8 cellular contexts compared by ENCODE assay signal in genomic region chr21:37220981-37221664, GRCh38. TPM values are rescaled to one million over a fixed set of nuclear protein-coding genes. Genes with fewer than 3 reads are reported as not detected.
DNase-seq lines count a peak whose midpoint lies in the region; ATAC-seq and TF ChIP-seq lines count a peak whose summit lies in the region.

No MANE protein-coding gene starts in this region.

- H3K4me3 Mint-ChIP-seq in activated T-helper 1 cell treated with anti-CD3 and anti-CD28 coated beads, Interleukin-12 subunit alpha, Interleukin-12 subunit beta, Interleukin-2, Interleukin-4 antibody, amounts not matched to agents 30 ng/mL and 10 ng/mL and 1 ng/mL, durations not matched to agents 14 hours and 24 hours and 36 hours, result peak overlapping the region; percentile 90
- H3K4me3 Mint-ChIP-seq in naive thymus-derived CD8-positive, alpha-beta T cell, result peak overlapping the region; percentile 80 to 96 (median 89)

- ATAC-seq in GM21619 (IDR thresholded peaks at IDR 0.05; ENCODE audit: unreplicated experiment), result peak; percentile 85
- ATAC-seq in Panc1, result peak; percentile 96
- peak; percentile 78 to 81 for ATAC-seq in naive thymus-derived CD8-positive, alpha-beta T cell

- no peak for TF ChIP-seq RAD21 in Ishikawa (IDR thresholded peaks at IDR 0.05; ENCODE audit: low read depth)

- peak overlapping the region; percentile 90 for H2AFZ ChIP-seq in fibroblast of lung (ENCODE audit: low read length)

- DNase-seq in DMS79 (lab: John Stamatoyannopoulos, UW) (peak; percentile 90), Panc1 (ENCODE audit: low read depth, low spot score) (peak; percentile 56), fibroblast of lung (ENCODE audit: low read depth in 2 of 2) (peak; percentile 87 to 92)
- peak; percentile 89 for DNase-seq in activated T-helper 1 cell treated with anti-CD3 and anti-CD28 coated beads, Interleukin-12 subunit alpha, Interleukin-12 subunit beta, Interleukin-2, Interleukin-4 antibody, amounts not matched to agents 30 ng/mL and 10 ng/mL and 1 ng/mL, durations not matched to agents 14 hours and 24 hours and 36 hours (ENCODE audit: low spot score)
- DNase-seq in naive thymus-derived CD8-positive, alpha-beta T cell, result peak; percentile 86 to 95 (median 90)
- peak; percentile 82 to 90 (median 88) for DNase-seq in stimulated activated naive CD4-positive, alpha-beta T cell (lab: John Stamatoyannopoulos, UW)

- peaks cover 1% of the 10 kb centered on the region for H3K27me3 Mint-ChIP-seq in activated T-helper 1 cell treated with anti-CD3 and anti-CD28 coated beads, Interleukin-12 subunit alpha, Interleukin-12 subunit beta, Interleukin-2, Interleukin-4 antibody, amounts not matched to agents 30 ng/mL and 10 ng/mL and 1 ng/mL, durations not matched to agents 14 hours and 24 hours and 36 hours (ENCODE audit: insufficient read depth)
- H3K27me3 Mint-ChIP-seq in naive thymus-derived CD8-positive, alpha-beta T cell, result no peaks in the 10 kb centered on the region

- H3K9ac ChIP-seq in fibroblast of lung (ENCODE audit: insufficient read depth, low read length), result peak overlapping the region; percentile 68

- TF ChIP-seq CTCF in Panc1 (IDR thresholded peaks at IDR 0.05) (peak; percentile 51; the same call in 1 of the 2 replicates), fibroblast of lung (conservative IDR thresholded peaks at IDR 0.05 in 1 of 2, IDR thresholded peaks at IDR 0.05 in 1 of 2; ENCODE audit: low read depth in 1 of 2, low read length in 2 of 2) (peak; percentile 25 to 30)

- intact Hi-C loops in Panc1 (cut with micrococcal nuclease; ENCODE audit: unreplicated experiment), result no loop called here
- intact Hi-C loops in activated T-helper 1 cell treated with anti-CD3 and anti-CD28 coated beads, Interleukin-12 subunit alpha, Interleukin-12 subunit beta, Interleukin-2, Interleukin-4 antibody, amounts not matched to agents 30 ng/mL and 10 ng/mL and 1 ng/mL, durations not matched to agents 14 hours and 24 hours and 36 hours (cut with micrococcal nuclease), result loop anchor here (1.0 to 5.0 kb wide), 6 partner anchors 37 to 343 kb away; partner anchors contain the start of genes DYRK1A and VPS26C

- no peak for TF ChIP-seq EP300 in Ishikawa (IDR thresholded peaks at IDR 0.05; ENCODE audit: borderline replicate concordance)

- H3K9me3 Mint-ChIP-seq in activated T-helper 1 cell treated with anti-CD3 and anti-CD28 coated beads, Interleukin-12 subunit alpha, Interleukin-12 subunit beta, Interleukin-2, Interleukin-4 antibody, amounts not matched to agents 30 ng/mL and 10 ng/mL and 1 ng/mL, durations not matched to agents 14 hours and 24 hours and 36 hours, result no peaks in the 10 kb centered on the region
- H3K9me3 Mint-ChIP-seq in naive thymus-derived CD8-positive, alpha-beta T cell, result no peaks in the 10 kb centered on the region

- H3K27me3 ChIP-seq in Panc1 (ENCODE audit: control insufficient read depth, insufficient read depth, low read length) (no peaks in the 10 kb centered on the region), fibroblast of lung (ENCODE audit: control insufficient read depth, insufficient read depth, low read length) (no peaks in the 10 kb centered on the region)

- H3K4me3 ChIP-seq in Panc1 (ENCODE audit: low read depth in 2 of 2, low read length in 2 of 2), result peak overlapping the region; percentile 59 to 72
- H3K4me3 ChIP-seq in fibroblast of lung (replicated peaks in 1 of 4; ENCODE audit: control extremely low read depth in 1 of 4, insufficient read depth in 1 of 4, low read depth in 3 of 4, low read length in 4 of 4), result peak overlapping the region; percentile 62 to 79 (median 75)

- H3K27ac ChIP-seq in Panc1 (ENCODE audit: low read length) (peak overlapping the region; percentile 93), fibroblast of lung (ENCODE audit: insufficient read depth, low read length) (peak overlapping the region; percentile 82)

- POLR2A ChIA-PET in Panc1 (lab: Charles Lee), result interaction anchor here (0.6 kb wide), 1 partner anchor 375 kb away, joined by 4 read pairs; no protein-coding TSS in a partner anchor
- POLR2A ChIA-PET in naive thymus-derived CD8-positive, alpha-beta T cell (lab: Charles Lee), result interaction anchor here (0.6 to 2.5 kb wide), 7 partner anchors 13 to 1161 kb away, joined by 3 to 16 read pairs (median 4); partner anchors contain the start of genes DYRK1A, SETD4 and VPS26C

- peak overlapping the region; percentile 91 for H3K4me2 ChIP-seq in fibroblast of lung (ENCODE audit: extremely low read depth, insufficient read depth, low read length)

- H3K36me3 ChIP-seq in Panc1 (ENCODE audit: control insufficient read depth, insufficient read depth, low read length) (peaks cover 3% of the 10 kb centered on the region; the same call in 1 of the 2 replicates), fibroblast of lung (ENCODE audit: control insufficient read depth, insufficient read depth, low read length) (peaks cover 11% of the 10 kb centered on the region)

- CTCF ChIA-PET in Panc1 (lab: Charles Lee), result no interaction called here

- peaks cover 48% of the 10 kb centered on the region for H3K4me1 Mint-ChIP-seq in activated T-helper 1 cell treated with anti-CD3 and anti-CD28 coated beads, Interleukin-12 subunit alpha, Interleukin-12 subunit beta, Interleukin-2, Interleukin-4 antibody, amounts not matched to agents 30 ng/mL and 10 ng/mL and 1 ng/mL, durations not matched to agents 14 hours and 24 hours and 36 hours (ENCODE audit: low read depth)
- peaks cover 21 to 61% (median 44%) of the 10 kb centered on the region in 4 donors for H3K4me1 Mint-ChIP-seq in naive thymus-derived CD8-positive, alpha-beta T cell

- H3K36me3 Mint-ChIP-seq in activated T-helper 1 cell treated with anti-CD3 and anti-CD28 coated beads, Interleukin-12 subunit alpha, Interleukin-12 subunit beta, Interleukin-2, Interleukin-4 antibody, amounts not matched to agents 30 ng/mL and 10 ng/mL and 1 ng/mL, durations not matched to agents 14 hours and 24 hours and 36 hours (ENCODE audit: low read depth), result peaks cover 37% of the 10 kb centered on the region
- peaks cover 0 to 10% (median 5%) of the 10 kb centered on the region in 3 donors for H3K36me3 Mint-ChIP-seq in naive thymus-derived CD8-positive, alpha-beta T cell

- in situ Hi-C loops in Panc1 (cut with HindIII; ENCODE audit: low pct_unique_long_range_greater_than_20kb, low sequenced_read_pairs), result no loop called here

- H3K4me1 ChIP-seq in Panc1 (ENCODE audit: control insufficient read depth, insufficient read depth, low read length) (peaks cover 3% of the 10 kb centered on the region; the same call in 1 of the 2 replicates), fibroblast of lung (ENCODE audit: control insufficient read depth, extremely low read depth, insufficient read depth, low read length) (peaks cover 5% of the 10 kb centered on the region)

- no peaks in the 10 kb centered on the region for H3K79me2 ChIP-seq in fibroblast of lung (ENCODE audit: control insufficient read depth, insufficient read depth, low read length)

- no TSS peak for BruUV-seq in Panc1 (replicated peaks; lab: Mats Ljungman, UMichigan)

- no peaks in the 10 kb centered on the region for H4K20me1 ChIP-seq in fibroblast of lung (ENCODE audit: control insufficient read depth, extremely low read depth, insufficient read depth, low read length)

- H3K9me3 ChIP-seq in Panc1 (ENCODE audit: control insufficient read depth, insufficient read depth, low read depth, low read length), result no peaks in the 10 kb centered on the region
- no peaks in the 10 kb centered on the region for H3K9me3 ChIP-seq in fibroblast of lung (ENCODE audit: control insufficient read depth, insufficient read depth, low read depth, low read length)

- H3K27ac Mint-ChIP-seq in activated T-helper 1 cell treated with anti-CD3 and anti-CD28 coated beads, Interleukin-12 subunit alpha, Interleukin-12 subunit beta, Interleukin-2, Interleukin-4 antibody, amounts not matched to agents 30 ng/mL and 10 ng/mL and 1 ng/mL, durations not matched to agents 14 hours and 24 hours and 36 hours, result peak overlapping the region; percentile 91
- peak overlapping the region; percentile 81 to 98 (median 95) for H3K27ac Mint-ChIP-seq in naive thymus-derived CD8-positive, alpha-beta T cell

TF ChIP-seq in Ishikawa, 13 proteins besides CTCF, POLR2A, EP300 and RAD21:
- peak; percentile 88 for TF ChIP-seq USF1 (IDR thresholded peaks at IDR 0.05)
- TF ChIP-seq MAX (IDR thresholded peaks at IDR 0.05), result peak; percentile 43; the same call in 1 of the 2 replicates
- TF ChIP-seq EGR1 (IDR thresholded peaks at IDR 0.05), result no peak

RNA-seq across cellular contexts. Expression of gene VPS26C, which starts 46.0 kb away (rescaled TPM):
- 47.4 TPM for total RNA-seq in Panc1 (2021; ENCODE audit: unreplicated experiment)
- 33.8 TPM for polyA plus RNA-seq in Panc1 (2012; ENCODE audit: insufficient read length)
- 53.8 and 58.9 TPM in 2 replicates for total RNA-seq in activated T-helper 1 cell treated with anti-CD3 and anti-CD28 coated beads, Interleukin-12 subunit alpha, Interleukin-12 subunit beta, Interleukin-2, Interleukin-4 antibody, amounts not matched to agents 30 ng/mL and 10 ng/mL and 1 ng/mL, durations not matched to agents 14 hours and 24 hours and 36 hours
- total RNA-seq in fibroblast of lung, result 68.8 and 84.4 TPM in 2 replicates
- polyA plus RNA-seq in fibroblast of lung, result 55.9 and 61.4 TPM in 2 replicates
- 39.2 and 47.7 TPM in 2 replicates for polyA plus RNA-seq in fibroblast of lung (2012)
- polyA minus RNA-seq in fibroblast of lung (ENCODE audit: low replicate concordance), result 45.0 and 47.4 TPM in 2 replicates
- 10 to 100 TPM; 74.0 to 77.8 TPM for total RNA-seq in naive thymus-derived CD8-positive, alpha-beta T cell
- polyA plus RNA-seq in naive thymus-derived CD8-positive, alpha-beta T cell, result 10 to 100 TPM; 60.1 to 72.7 (median 62.9) TPM

Comparison
In these comparisons a context has a peak if more than half of its experiments do, and no peak if none do; other contexts are left out.
1. Peak in every context shown above with its lines: DNase-seq, ATAC-seq, H3K4me3 ChIP-seq and H3K27ac ChIP-seq.